Comparison of ENCODE assay signal across 11 cellular contexts in genomic region chr1:93605812-93606512, GRCh38.
DNase-seq lines count a peak whose midpoint lies in the region; ATAC-seq and TF ChIP-seq lines count a peak whose summit lies in the region.
"Had no signal": no experiment of that assay in that cellular context is flagged by ENCODE, and none has a peak within 500 bp of the region (broad histone marks: within the 10 kb centered on the region; RNA-seq: fewer than 3 reads in every experiment).

No MANE protein-coding gene starts in this region.

- DNase-seq in activated B cell treated with CpG ODN at 0.5 μM for 24 hours: no peak
- DNase-seq in foreskin keratinocyte: peak; percentile 85 to 94
- DNase-seq in smooth muscle cell (lab: John Stamatoyannopoulos, UW; ENCODE audit: unreplicated experiment): no peak
- no peak for DNase-seq in WTC11 (ENCODE audit: low spot score)
- DNase-seq in ovary: no peak
- no peak for DNase-seq in stimulated activated CD4-positive, alpha-beta T cell treated with anti-CD3 and anti-CD28 coated beads, Interleukin-1b, Interleukin-23, amount 100 ng/mL, for 48 hours
- DNase-seq: immature natural killer cell, NCI-H82, spleen had no signal

- intact Hi-C loops in activated B cell treated with CpG ODN at 0.5 μM for 24 hours (cut with micrococcal nuclease) (no loop called here), ovary (cut with DNase I) (loop anchor here in 1 of 4 donors (10.0 kb wide), 1 partner anchor 1439 kb away; no protein-coding TSS in a partner anchor)

- H3K27me3 ChIP-seq in foreskin keratinocyte (no peaks in the 10 kb centered on the region), smooth muscle cell (ENCODE audit: low read depth) (no peaks in the 10 kb centered on the region), ovary (no peaks in the 10 kb centered on the region)
- H3K27me3 ChIP-seq: spleen had no signal

- H3K4me3 ChIP-seq in HEK293 (ENCODE audit: low read depth, low read length) (no peak overlapping the region), smooth muscle cell (no peak overlapping the region), ovary (no peak overlapping the region)
- H3K4me3 ChIP-seq: spleen had no signal

- H3K36me3 Mint-ChIP-seq in activated B cell treated with CpG ODN at 0.5 μM for 24 hours (ENCODE audit: low read depth): peaks cover 14% of the 10 kb centered on the region
- H3K36me3 Mint-ChIP-seq in WTC11: no peaks in the 10 kb centered on the region
- H3K36me3 Mint-ChIP-seq: immature natural killer cell had no signal

- peaks cover 7% of the 10 kb centered on the region; the same call in 1 of the 2 replicates for H3K4me1 ChIP-seq in HEK293 (ENCODE audit: control insufficient read depth, insufficient read depth, low read length)
- peaks cover 19% of the 10 kb centered on the region for H3K4me1 ChIP-seq in foreskin keratinocyte
- H3K4me1 ChIP-seq in smooth muscle cell (ENCODE audit: low read depth): peaks cover 16% of the 10 kb centered on the region
- H3K4me1 ChIP-seq in ovary (ENCODE audit: insufficient read depth): peaks cover 7% of the 10 kb centered on the region

- POLR2A ChIA-PET in HEK293 (lab: Yijun Ruan, JAX) (no interaction called here), activated B cell treated with CpG ODN at 0.5 μM for 24 hours (lab: Charles Lee) (no interaction called here), WTC11 (lab: Charles Lee) (no interaction called here)

- TF ChIP-seq CTCF in HEK293 (tag by site-specific recombination; IDR thresholded peaks at IDR 0.05) (no peak), activated B cell treated with CpG ODN at 0.5 μM for 24 hours (IDR thresholded peaks at IDR 0.05) (no peak), foreskin keratinocyte (conservative IDR thresholded peaks at IDR 0.05) (no peak), smooth muscle cell (IDR thresholded peaks at IDR 0.05; ENCODE audit: borderline replicate concordance, insufficient read depth, poor library complexity, severe bottlenecking) (no peak), WTC11 (IDR thresholded peaks at IDR 0.05) (no peak), ovary (IDR thresholded peaks at IDR 0.05) (no peak)

- H3K4me2 ChIP-seq in smooth muscle cell: peak overlapping the region; percentile 35

- 41% methylated on average over 4 of the region's 4 CpGs for WGBS in smooth muscle cell (ENCODE audit: low lambda C conversion rate)
- 75 to 87% (median 83%) methylated on average over 4 of the region's 4 CpGs for WGBS in ovary, 3 donors

- H3F3A ChIP-seq in smooth muscle cell (ENCODE audit: low read depth): peaks cover 35% of the 10 kb centered on the region

- H3K27me3 Mint-ChIP-seq in activated B cell treated with CpG ODN at 0.5 μM for 24 hours (no peaks in the 10 kb centered on the region), WTC11 (ENCODE audit: low read depth) (no peaks in the 10 kb centered on the region)

- H3K4me3 Mint-ChIP-seq in activated B cell treated with CpG ODN at 0.5 μM for 24 hours (no peak overlapping the region), WTC11 (no peak overlapping the region)
- H3K4me3 Mint-ChIP-seq: immature natural killer cell had no signal

- ATAC-seq in activated B cell treated with CpG ODN at 0.5 μM for 24 hours (ENCODE audit: low read depth): no peak
- peak; percentile 91 for ATAC-seq in foreskin keratinocyte
- no peak for ATAC-seq in WTC11
- no peak for ATAC-seq in HG03442 (IDR thresholded peaks at IDR 0.05; ENCODE audit: unreplicated experiment)

- no peak for TF ChIP-seq POLR2A in ovary (IDR thresholded peaks at IDR 0.05)

- no peak overlapping the region for H2AFZ ChIP-seq in smooth muscle cell (ENCODE audit: low read depth)

- H3K27ac Mint-ChIP-seq in activated B cell treated with CpG ODN at 0.5 μM for 24 hours (peak overlapping the region; percentile 19), WTC11 (no peak overlapping the region)
- H3K27ac Mint-ChIP-seq: immature natural killer cell had no signal

- no peak for TF ChIP-seq EP300 in ovary (IDR thresholded peaks at IDR 0.05)

- peaks cover 67% of the 10 kb centered on the region for H3K79me2 ChIP-seq in smooth muscle cell (ENCODE audit: low read depth)

- no peaks in the 10 kb centered on the region for H3K9me3 Mint-ChIP-seq in activated B cell treated with CpG ODN at 0.5 μM for 24 hours
- no peaks in the 10 kb centered on the region for H3K9me3 Mint-ChIP-seq in WTC11
- H3K9me3 Mint-ChIP-seq: immature natural killer cell had no signal

- peaks cover 52% of the 10 kb centered on the region for H3K4me1 Mint-ChIP-seq in activated B cell treated with CpG ODN at 0.5 μM for 24 hours
- H3K4me1 Mint-ChIP-seq in WTC11: peaks cover 13% of the 10 kb centered on the region
- H3K4me1 Mint-ChIP-seq: immature natural killer cell had no signal

- CTCF ChIA-PET in HEK293 (lab: Yijun Ruan, JAX): interaction anchor here (0.6 to 1.1 kb wide), 2 partner anchors 9 to 53 kb away, joined by 3 read pairs; no protein-coding TSS in a partner anchor
- CTCF ChIA-PET in activated B cell treated with CpG ODN at 0.5 μM for 24 hours (lab: Charles Lee): interaction anchor here (3.0 kb wide), 1 partner anchor 207 kb away, joined by 19 read pairs; no protein-coding TSS in a partner anchor
- CTCF ChIA-PET in WTC11 (lab: Charles Lee): no interaction called here

- no peak overlapping the region for H3K9ac ChIP-seq in smooth muscle cell (ENCODE audit: low read depth)

- H3K9me3 ChIP-seq in HEK293 (ENCODE audit: control insufficient read depth, insufficient read depth, low read depth, low read length) (no peaks in the 10 kb centered on the region), smooth muscle cell (replicated peaks; ENCODE audit: low read depth) (no peaks in the 10 kb centered on the region), ovary (no peaks in the 10 kb centered on the region)
- H3K9me3 ChIP-seq: spleen had no signal

- H3K27ac ChIP-seq in HEK293 (ENCODE audit: extremely low read depth, low read depth, low read length) (no peak overlapping the region), foreskin keratinocyte (peak overlapping the region; percentile 23), smooth muscle cell (ENCODE audit: low read depth) (peak overlapping the region; percentile 86), ovary (no peak overlapping the region)
- H3K27ac ChIP-seq: spleen had no signal

- H3K36me3 ChIP-seq in HEK293 (ENCODE audit: control insufficient read depth in 2 of 2, insufficient read depth in 1 of 2, low read length in 2 of 2) (no peaks in the 10 kb centered on the region), smooth muscle cell (ENCODE audit: low read depth) (no peaks in the 10 kb centered on the region), ovary (no peaks in the 10 kb centered on the region)
- H3K36me3 ChIP-seq: spleen had no signal

- peaks cover 100% of the 10 kb centered on the region for H4K20me1 ChIP-seq in smooth muscle cell (ENCODE audit: low read depth)

TF ChIP-seq in HEK293, 187 proteins besides CTCF, POLR2A, EP300 and RAD21 (continues in another document):
- TF ChIP-seq ZNF664 (tag by site-specific recombination; IDR thresholded peaks at IDR 0.05) (peak; percentile 80), ZSCAN4 (tag by site-specific recombination; IDR thresholded peaks at IDR 0.05) (no peak), ZNF214 (tag by site-specific recombination; IDR thresholded peaks at IDR 0.05; ENCODE audit: borderline replicate concordance) (no peak), SP3 (tag by site-specific recombination; IDR thresholded peaks at IDR 0.05) (0 out of 2 replicates have a peak, but pooled peaks have one; percentile 15)

TF ChIP-seq in WTC11, 78 proteins besides CTCF, POLR2A, EP300 and RAD21 (continues in another document):
- TF ChIP-seq TEAD1 (CRISPR knock-in tag; IDR thresholded peaks at IDR 0.05): no peak
- TF ChIP-seq ZNF396 (CRISPR knock-in tag; IDR thresholded peaks at IDR 0.05; ENCODE audit: borderline replicate concordance): no peak
- no peak for TF ChIP-seq ETV6 (CRISPR knock-in tag; IDR thresholded peaks at IDR 0.05)
- TF ChIP-seq E2F4 (CRISPR knock-in tag; IDR thresholded peaks at IDR 0.05; ENCODE audit: borderline replicate concordance, low read depth): no peak
- TF ChIP-seq ZNF416 (CRISPR knock-in tag; IDR thresholded peaks at IDR 0.05): no peak
- no peak for TF ChIP-seq JUN (CRISPR knock-in tag; IDR thresholded peaks at IDR 0.05)
- no peak for TF ChIP-seq HMGA2 (CRISPR knock-in tag; IDR thresholded peaks at IDR 0.05)
- no peak for TF ChIP-seq ZNF281 (CRISPR knock-in tag; IDR thresholded peaks at IDR 0.05)
- TF ChIP-seq GRHL2 (CRISPR knock-in tag; IDR thresholded peaks at IDR 0.05; ENCODE audit: insufficient replicate concordance, severe bottlenecking): no peak

Comparison
In these comparisons a context has a peak if more than half of its experiments do, and no peak if none do; other contexts are left out.
1. H3K27ac ChIP-seq: peak in foreskin keratinocyte (single experiment) and smooth muscle cell (single experiment); none in HEK293 (single experiment) and ovary (0 of 2).
2. DNase-seq: peak in foreskin keratinocyte (2 of 2); none in activated B cell treated with CpG ODN at 0.5 μM for 24 hours (single experiment), smooth muscle cell (single experiment), WTC11 (single experiment), ovary (0 of 5) and stimulated activated CD4-positive, alpha-beta T cell treated with anti-CD3 and anti-CD28 coated beads, Interleukin-1b, Interleukin-23, amount 100 ng/mL, for 48 hours (single experiment).